ENCODE assay signal across 26 cellular contexts in genomic region chr2:168028377-168028776, GRCh38.
"Had no signal": no experiment of that assay in that cellular context is flagged by ENCODE, and none has a peak within 500 bp of the region (broad histone marks: within the 10 kb centered on the region; RNA-seq: fewer than 3 reads in every experiment).

No MANE protein-coding gene starts in this region.

- H3K27me3 Mint-ChIP-seq: effector memory CD8-positive, alpha-beta T cell; progenitor cell of endocrine pancreas; stimulated activated naive CD8-positive, alpha-beta T cell treated with anti-CD3 and anti-CD28 coated beads, Interleukin-15, Interleukin-2, amounts not matched to agents 100 ng/mL and 50 ng/mL, for 24 hours had no signal

- H2AFZ ChIP-seq: parathyroid adenoma had no signal

- H3K36me3 Mint-ChIP-seq: natural killer cell had no signal

- ATAC-seq: effector memory CD8-positive, alpha-beta T cell; left ventricle myocardium superior; lower lobe of right lung; natural killer cell; sciatic nerve; stimulated activated effector memory CD8-positive, alpha-beta T cell treated with anti-CD3 and anti-CD28 coated beads, Interleukin-12 subunit alpha, Interleukin-12 subunit beta, amount 100 ng/mL, for 72 hours; upper lobe of right lung had no signal

- H3K9ac ChIP-seq: parathyroid adenoma had no signal

- DNase-seq: cortex of kidney; effector memory CD8-positive, alpha-beta T cell; erythroblast; esophagus squamous epithelium; foreskin melanocyte; glutamatergic neuron; hypothalamus; immature natural killer cell; islet precursor cell; kidney glomerular epithelial cell; left ventricle myocardium superior; lower lobe of right lung; natural killer cell; stimulated activated CD4-positive, alpha-beta T cell treated with anti-CD3 and anti-CD28 coated beads, Interleukin-2, amount 100 ng/mL, for 24 hours; stimulated activated CD4-positive, alpha-beta T cell treated with anti-CD3 and anti-CD28 coated beads, Interleukin-4, amount 100 ng/mL, for 24 hours; transverse colon; upper lobe of right lung; uterus had no signal

- H3K36me3 ChIP-seq: lower lobe of right lung, neutrophil, suprapubic skin, transverse colon, upper lobe of right lung, uterus had no signal

- H3K4me1 Mint-ChIP-seq: neural crest cell had no signal

- H3K4me3 Mint-ChIP-seq: effector memory CD8-positive, alpha-beta T cell; immature natural killer cell; natural killer cell; neural crest cell; stimulated activated effector memory CD8-positive, alpha-beta T cell treated with anti-CD3 and anti-CD28 coated beads, Interleukin-12 subunit alpha, Interleukin-12 subunit beta, amount 100 ng/mL, for 72 hours; stimulated activated naive CD8-positive, alpha-beta T cell treated with anti-CD3 and anti-CD28 coated beads, Interleukin-15, Interleukin-2, amounts not matched to agents 100 ng/mL and 50 ng/mL, for 24 hours had no signal

- H3K27ac ChIP-seq: esophagus squamous epithelium, lower lobe of right lung, neutrophil, parathyroid adenoma, suprapubic skin, transverse colon, upper lobe of right lung, uterus had no signal

- H3K27ac Mint-ChIP-seq: effector memory CD8-positive, alpha-beta T cell; stimulated activated effector memory CD8-positive, alpha-beta T cell treated with anti-CD3 and anti-CD28 coated beads, Interleukin-12 subunit alpha, Interleukin-12 subunit beta, amount 100 ng/mL, for 72 hours; stimulated activated naive CD8-positive, alpha-beta T cell treated with anti-CD3 and anti-CD28 coated beads, Interleukin-15, Interleukin-2, amounts not matched to agents 100 ng/mL and 50 ng/mL, for 24 hours had no signal

- H3K9me3 Mint-ChIP-seq: effector memory CD8-positive, alpha-beta T cell; immature natural killer cell; natural killer cell; neural crest cell; stimulated activated effector memory CD8-positive, alpha-beta T cell treated with anti-CD3 and anti-CD28 coated beads, Interleukin-12 subunit alpha, Interleukin-12 subunit beta, amount 100 ng/mL, for 72 hours; stimulated activated naive CD8-positive, alpha-beta T cell treated with anti-CD3 and anti-CD28 coated beads, Interleukin-15, Interleukin-2, amounts not matched to agents 100 ng/mL and 50 ng/mL, for 24 hours had no signal

- H3K9me3 ChIP-seq: esophagus squamous epithelium, lower lobe of right lung, neutrophil, suprapubic skin, transverse colon, upper lobe of right lung, uterus had no signal

- H3K4me3 ChIP-seq: esophagus squamous epithelium, lower lobe of right lung, suprapubic skin, transverse colon, upper lobe of right lung, uterus had no signal

- H3K27me3 ChIP-seq: esophagus squamous epithelium, neutrophil, suprapubic skin, transverse colon, upper lobe of right lung, uterus had no signal

- H3K4me1 ChIP-seq: esophagus squamous epithelium, lower lobe of right lung, parathyroid adenoma, suprapubic skin, upper lobe of right lung, uterus had no signal
